In the genomic region with DNA sequence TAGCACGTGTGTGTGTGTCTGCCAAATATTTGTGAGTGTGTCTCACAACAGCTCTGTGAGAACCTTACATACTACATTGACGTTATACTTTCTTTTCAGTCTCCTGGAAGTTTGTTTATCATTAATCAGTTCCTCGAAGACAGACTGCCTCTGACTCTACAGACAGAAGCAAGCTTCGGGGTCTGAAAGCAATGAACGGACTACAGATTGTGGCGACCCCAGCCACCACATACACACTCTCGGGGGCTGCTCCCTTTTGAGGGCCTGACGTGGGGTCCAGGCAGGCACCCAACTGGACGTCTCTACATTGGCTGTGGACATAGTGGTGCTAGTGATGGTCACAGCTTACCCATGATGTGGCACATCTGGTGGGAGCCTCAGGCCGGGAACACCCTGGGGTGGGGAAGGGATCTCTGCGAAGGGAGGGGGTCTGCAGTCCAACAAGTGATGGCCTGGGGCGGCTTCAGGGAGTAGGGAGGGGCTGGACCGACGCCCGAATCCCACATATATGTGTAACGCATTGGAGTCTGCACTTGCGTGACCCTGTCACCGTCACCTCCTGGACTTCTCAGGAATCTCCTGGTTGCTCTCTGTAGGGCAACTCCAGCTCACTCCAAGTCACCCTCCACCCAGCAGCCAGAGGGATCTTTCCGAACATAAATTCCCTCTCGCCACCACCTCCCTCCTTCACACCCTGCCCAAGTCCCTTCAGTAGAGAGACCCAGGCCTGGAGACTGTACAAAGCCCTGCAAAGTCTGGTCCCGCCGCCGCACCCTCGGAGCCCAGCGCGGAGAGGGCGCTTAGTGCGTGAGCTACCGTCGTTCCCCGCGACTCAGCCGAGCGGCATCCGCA, we compare ENCODE assay signal across 8 cellular contexts. TPM values are rescaled to one million over a fixed set of nuclear protein-coding genes. Genes with fewer than 3 reads are reported as not detected.
DNase-seq lines count a peak whose midpoint lies in the region; ATAC-seq and TF ChIP-seq lines count a peak whose summit lies in the region.

No MANE protein-coding gene starts in this region.

- no peaks in the 10 kb centered on the region for H3K9me3 Mint-ChIP-seq in activated CD8-positive, alpha-beta memory T cell treated with anti-CD3 and anti-CD28 coated beads, Interleukin-2, amount 10 ng/mL, durations not matched to agents 7 days and 5 days (ENCODE audit: low read depth)
- H3K9me3 Mint-ChIP-seq in memory B cell, result peaks cover 5% of the 10 kb centered on the region

- H3K4me3 Mint-ChIP-seq in activated CD8-positive, alpha-beta memory T cell treated with anti-CD3 and anti-CD28 coated beads, Interleukin-2, amount 10 ng/mL, durations not matched to agents 7 days and 5 days, result peak overlapping the region; percentile 58
- peak overlapping the region; percentile 50 for H3K4me3 Mint-ChIP-seq in memory B cell

- ATAC-seq in activated CD8-positive, alpha-beta memory T cell treated with anti-CD3 and anti-CD28 coated beads, Interleukin-2, amount 10 ng/mL, durations not matched to agents 7 days and 5 days, result no peak
- ATAC-seq in memory B cell (ENCODE audit: low read depth) (no peak), GM18517 (IDR thresholded peaks at IDR 0.05; ENCODE audit: unreplicated experiment) (no peak), GM21447 (IDR thresholded peaks at IDR 0.05; ENCODE audit: unreplicated experiment) (no peak)

- peak overlapping the region; percentile 33 to 82 (median 60) for H3K27ac ChIP-seq in tibial nerve

- H3K36me3 ChIP-seq in tibial nerve, result no peaks in the 10 kb centered on the region

- peak; percentile 38 for DNase-seq in activated CD8-positive, alpha-beta memory T cell treated with anti-CD3 and anti-CD28 coated beads, Interleukin-2, amount 10 ng/mL, durations not matched to agents 7 days and 5 days
- no peak for DNase-seq in activated CD8-positive, alpha-beta memory T cell treated with anti-CD3 and anti-CD28 coated beads for 24 hours
- DNase-seq in cardiac fibroblast (ENCODE audit: low read depth in 2 of 2), result no peak
- DNase-seq in memory B cell (ENCODE audit: low spot score in 2 of 2), result no peak
- peak in 1 of 2 donors; percentile 4 for DNase-seq in tibial nerve (ENCODE audit: low spot score in 2 of 2)
- DNase-seq in OCI-M1 (lab: John Stamatoyannopoulos, UW), result no peak

- H3K9me3 ChIP-seq in tibial nerve, result peaks cover 0 to 14% (median 1%) of the 10 kb centered on the region in 4 donors

- peaks cover 81% of the 10 kb centered on the region for H3K27me3 Mint-ChIP-seq in activated CD8-positive, alpha-beta memory T cell treated with anti-CD3 and anti-CD28 coated beads, Interleukin-2, amount 10 ng/mL, durations not matched to agents 7 days and 5 days
- H3K27me3 Mint-ChIP-seq in memory B cell, result peaks cover 31% of the 10 kb centered on the region

- WGBS in tibial nerve, 2 donors, result 36 to 39% methylated on average over 31 to 32 of the region's 35 CpGs

- no peak for TF ChIP-seq POLR2A in tibial nerve (IDR thresholded peaks at IDR 0.05)

- peaks cover 0 to 21% of the 10 kb centered on the region in 2 donors for H3K27me3 ChIP-seq in tibial nerve

- H3K4me3 ChIP-seq in cardiac fibroblast (replicated peaks in 1 of 2; ENCODE audit: low read depth in 2 of 2, low read length in 2 of 2) (peak overlapping the region; percentile 46 to 51), tibial nerve (peak overlapping the region; percentile 33 to 63 (median 52))

- TF ChIP-seq CTCF in cardiac fibroblast (IDR thresholded peaks at IDR 0.05; ENCODE audit: low read depth, low read length) (no peak), tibial nerve (IDR thresholded peaks at IDR 0.05) (no peak)

- TF ChIP-seq EP300 in tibial nerve (IDR thresholded peaks at IDR 0.05), result no peak

- H3K36me3 Mint-ChIP-seq in activated CD8-positive, alpha-beta memory T cell treated with anti-CD3 and anti-CD28 coated beads, Interleukin-2, amount 10 ng/mL, durations not matched to agents 7 days and 5 days, result no peaks in the 10 kb centered on the region
- peaks cover 2% of the 10 kb centered on the region for H3K36me3 Mint-ChIP-seq in memory B cell

- CTCF ChIA-PET in activated CD8-positive, alpha-beta memory T cell treated with anti-CD3 and anti-CD28 coated beads, Interleukin-2, amount 10 ng/mL, durations not matched to agents 7 days and 5 days (lab: Charles Lee), result interaction anchor here (0.6 to 2.6 kb wide), 21 partner anchors 8 to 517 kb away, joined by 3 to 12 read pairs (median 3); no protein-coding TSS in a partner anchor

- H3K4me1 ChIP-seq in tibial nerve, result peaks cover 0 to 33% (median 12%) of the 10 kb centered on the region in 4 donors

- no peak overlapping the region for H3K27ac Mint-ChIP-seq in activated CD8-positive, alpha-beta memory T cell treated with anti-CD3 and anti-CD28 coated beads, Interleukin-2, amount 10 ng/mL, durations not matched to agents 7 days and 5 days
- no peak overlapping the region for H3K27ac Mint-ChIP-seq in memory B cell

- H3K4me1 Mint-ChIP-seq in activated CD8-positive, alpha-beta memory T cell treated with anti-CD3 and anti-CD28 coated beads, Interleukin-2, amount 10 ng/mL, durations not matched to agents 7 days and 5 days, result peaks cover 4% of the 10 kb centered on the region
- peaks cover 10% of the 10 kb centered on the region for H3K4me1 Mint-ChIP-seq in memory B cell

RNA-seq across cellular contexts. Expression of a gene that starts 30.4 kb away (rescaled TPM):
- not detected for total RNA-seq in activated CD8-positive, alpha-beta memory T cell treated with anti-CD3 and anti-CD28 coated beads, Interleukin-2, amount 10 ng/mL, durations not matched to agents 7 days and 5 days
- 10 to 100 TPM in 3 of 4 donors, 1 to 10 TPM in 1; 2.4 to 64.9 (median 40.7) TPM for total RNA-seq in tibial nerve

RNA-seq across cellular contexts. Expression of a gene that starts 42.5 kb away (rescaled TPM):
- 10 to 100 TPM in 1 of 2 experiments, 1 to 10 TPM in 1; 6.5 to 10.5 TPM for total RNA-seq in activated CD8-positive, alpha-beta memory T cell treated with anti-CD3 and anti-CD28 coated beads, Interleukin-2, amount 10 ng/mL, durations not matched to agents 7 days and 5 days
- total RNA-seq in tibial nerve, result 100 to 1,000 TPM in 3 of 4 donors, 10 to 100 TPM in 1; 74.7 to 192 (median 124) TPM

Comparison
In these comparisons a context has a peak if more than half of its experiments do, and no peak if none do; other contexts are left out.
1. RNA of a gene that starts 42.5 kb away (total RNA-seq): 74.7 to 192 TPM in tibial nerve; 6.5 to 10.5 TPM in activated CD8-positive, alpha-beta memory T cell treated with anti-CD3 and anti-CD28 coated beads, Interleukin-2, amount 10 ng/mL, durations not matched to agents 7 days and 5 days; every median in the first group is over 4 times any median in the second.